Comparison of ENCODE assay signal across 1 cellular context in genomic region chr16:89701425-89702406, GRCh38.
TF ChIP-seq lines count a peak whose summit lies in the region.

SPATA2L (minus strand) TSS chr16:89701705; CDS start chr16:89701232, 473 bp downstream.

TF ChIP-seq in HepG2, 621 proteins besides CTCF, POLR2A, EP300 and RAD21 (continued from another document and continues in another):
- TF ChIP-seq, protein P1, sequence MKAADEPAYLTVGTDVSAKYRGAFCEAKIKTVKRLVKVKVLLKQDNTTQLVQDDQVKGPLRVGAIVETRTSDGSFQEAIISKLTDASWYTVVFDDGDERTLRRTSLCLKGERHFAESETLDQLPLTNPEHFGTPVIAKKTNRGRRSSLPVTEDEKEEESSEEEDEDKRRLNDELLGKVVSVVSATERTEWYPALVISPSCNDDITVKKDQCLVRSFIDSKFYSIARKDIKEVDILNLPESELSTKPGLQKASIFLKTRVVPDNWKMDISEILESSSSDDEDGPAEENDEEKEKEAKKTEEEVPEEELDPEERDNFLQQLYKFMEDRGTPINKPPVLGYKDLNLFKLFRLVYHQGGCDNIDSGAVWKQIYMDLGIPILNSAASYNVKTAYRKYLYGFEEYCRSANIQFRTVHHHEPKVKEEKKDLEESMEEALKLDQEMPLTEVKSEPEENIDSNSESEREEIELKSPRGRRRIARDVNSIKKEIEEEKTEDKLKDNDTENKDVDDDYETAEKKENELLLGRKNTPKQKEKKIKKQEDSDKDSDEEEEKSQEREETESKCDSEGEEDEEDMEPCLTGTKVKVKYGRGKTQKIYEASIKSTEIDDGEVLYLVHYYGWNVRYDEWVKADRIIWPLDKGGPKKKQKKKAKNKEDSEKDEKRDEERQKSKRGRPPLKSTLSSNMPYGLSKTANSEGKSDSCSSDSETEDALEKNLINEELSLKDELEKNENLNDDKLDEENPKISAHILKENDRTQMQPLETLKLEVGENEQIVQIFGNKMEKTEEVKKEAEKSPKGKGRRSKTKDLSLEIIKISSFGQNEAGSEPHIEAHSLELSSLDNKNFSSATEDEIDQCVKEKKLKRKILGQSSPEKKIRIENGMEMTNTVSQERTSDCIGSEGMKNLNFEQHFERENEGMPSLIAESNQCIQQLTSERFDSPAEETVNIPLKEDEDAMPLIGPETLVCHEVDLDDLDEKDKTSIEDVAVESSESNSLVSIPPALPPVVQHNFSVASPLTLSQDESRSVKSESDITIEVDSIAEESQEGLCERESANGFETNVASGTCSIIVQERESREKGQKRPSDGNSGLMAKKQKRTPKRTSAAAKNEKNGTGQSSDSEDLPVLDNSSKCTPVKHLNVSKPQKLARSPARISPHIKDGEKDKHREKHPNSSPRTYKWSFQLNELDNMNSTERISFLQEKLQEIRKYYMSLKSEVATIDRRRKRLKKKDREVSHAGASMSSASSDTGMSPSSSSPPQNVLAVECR (CRISPR knock-in tag; IDR thresholded peaks at IDR 0.05; ENCODE audit: borderline replicate concordance) = peak; percentile 95
- TF ChIP-seq, protein P2, sequence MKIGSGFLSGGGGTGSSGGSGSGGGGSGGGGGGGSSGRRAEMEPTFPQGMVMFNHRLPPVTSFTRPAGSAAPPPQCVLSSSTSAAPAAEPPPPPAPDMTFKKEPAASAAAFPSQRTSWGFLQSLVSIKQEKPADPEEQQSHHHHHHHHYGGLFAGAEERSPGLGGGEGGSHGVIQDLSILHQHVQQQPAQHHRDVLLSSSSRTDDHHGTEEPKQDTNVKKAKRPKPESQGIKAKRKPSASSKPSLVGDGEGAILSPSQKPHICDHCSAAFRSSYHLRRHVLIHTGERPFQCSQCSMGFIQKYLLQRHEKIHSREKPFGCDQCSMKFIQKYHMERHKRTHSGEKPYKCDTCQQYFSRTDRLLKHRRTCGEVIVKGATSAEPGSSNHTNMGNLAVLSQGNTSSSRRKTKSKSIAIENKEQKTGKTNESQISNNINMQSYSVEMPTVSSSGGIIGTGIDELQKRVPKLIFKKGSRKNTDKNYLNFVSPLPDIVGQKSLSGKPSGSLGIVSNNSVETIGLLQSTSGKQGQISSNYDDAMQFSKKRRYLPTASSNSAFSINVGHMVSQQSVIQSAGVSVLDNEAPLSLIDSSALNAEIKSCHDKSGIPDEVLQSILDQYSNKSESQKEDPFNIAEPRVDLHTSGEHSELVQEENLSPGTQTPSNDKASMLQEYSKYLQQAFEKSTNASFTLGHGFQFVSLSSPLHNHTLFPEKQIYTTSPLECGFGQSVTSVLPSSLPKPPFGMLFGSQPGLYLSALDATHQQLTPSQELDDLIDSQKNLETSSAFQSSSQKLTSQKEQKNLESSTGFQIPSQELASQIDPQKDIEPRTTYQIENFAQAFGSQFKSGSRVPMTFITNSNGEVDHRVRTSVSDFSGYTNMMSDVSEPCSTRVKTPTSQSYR (CRISPR knock-in tag; IDR thresholded peaks at IDR 0.05; ENCODE audit: borderline replicate concordance) = 0 out of 2 replicates have a peak, but pooled peaks have one; percentile 24
- TF ChIP-seq ZNF547 (CRISPR knock-in tag; IDR thresholded peaks at IDR 0.05) (peak; percentile 63), TAF1 (CRISPR knock-in tag; IDR thresholded peaks at IDR 0.05) (peak; percentile 74), MED8 (CRISPR knock-in tag; IDR thresholded peaks at IDR 0.05; ENCODE audit: insufficient replicate concordance) (peak; percentile 8), NKX3-1 (CRISPR knock-in tag; IDR thresholded peaks at IDR 0.05) (peak; percentile 59; the same call in 1 of the 2 replicates), ZNF879 (CRISPR knock-in tag; IDR thresholded peaks at IDR 0.05) (peak; percentile 81; the same call in 1 of the 2 replicates), ZMYM3 (CRISPR knock-in tag; IDR thresholded peaks at IDR 0.05) (no peak), ZNF83 (CRISPR knock-in tag; IDR thresholded peaks at IDR 0.05; ENCODE audit: borderline replicate concordance) (peak; percentile 51; the same call in 1 of the 2 replicates), ERF (CRISPR knock-in tag; IDR thresholded peaks at IDR 0.05) (peak; percentile 38; the same call in 1 of the 2 replicates), IKZF4 (CRISPR knock-in tag; IDR thresholded peaks at IDR 0.05; ENCODE audit: borderline replicate concordance, low read depth, not compliant biosample characterization) (no peak), ARHGAP35 (CRISPR knock-in tag; IDR thresholded peaks at IDR 0.05; ENCODE audit: borderline replicate concordance) (no peak; the same call in 1 of the 2 replicates), ZFP82 (CRISPR knock-in tag; IDR thresholded peaks at IDR 0.05; ENCODE audit: borderline replicate concordance) (peak; percentile 96), GABPA (IDR thresholded peaks at IDR 0.05; ENCODE audit: low read depth, low read length) (no peak), GABPA (CRISPR knock-in tag; IDR thresholded peaks at IDR 0.05; ENCODE audit: low read depth) (peak; percentile 54; the same call in 1 of the 2 replicates), HOXA9 (CRISPR knock-in tag; IDR thresholded peaks at IDR 0.05; ENCODE audit: borderline replicate concordance) (peak; percentile 82; the same call in 1 of the 2 replicates), HNRNPK (IDR thresholded peaks at IDR 0.05; ENCODE audit: low read depth, low read length, poor library complexity, severe bottlenecking) (peak; percentile 51), SATB2 (CRISPR knock-in tag; IDR thresholded peaks at IDR 0.05) (peak; percentile 51; the same call in 1 of the 2 replicates), YEATS2 (CRISPR knock-in tag; IDR thresholded peaks at IDR 0.05; ENCODE audit: borderline replicate concordance) (peak; percentile 80; the same call in 1 of the 2 replicates), ZNF430 (CRISPR knock-in tag; IDR thresholded peaks at IDR 0.05) (no peak; the same call in 1 of the 2 replicates), FOXP4 (CRISPR knock-in tag; IDR thresholded peaks at IDR 0.05) (no peak), CEBPG (CRISPR knock-in tag; IDR thresholded peaks at IDR 0.05) (no peak), LBX2 (CRISPR knock-in tag; IDR thresholded peaks at IDR 0.05; ENCODE audit: borderline replicate concordance) (no peak), ZBTB25 (CRISPR knock-in tag; IDR thresholded peaks at IDR 0.05) (peak; percentile 40; the same call in 1 of the 2 replicates), RFXAP (CRISPR knock-in tag; IDR thresholded peaks at IDR 0.05; ENCODE audit: borderline replicate concordance) (peak; percentile 76; the same call in 1 of the 2 replicates), ZHX1 (CRISPR knock-in tag; IDR thresholded peaks at IDR 0.05; ENCODE audit: low read depth) (peak; percentile 31; the same call in 1 of the 2 replicates), ZMYM4 (CRISPR knock-in tag; IDR thresholded peaks at IDR 0.05) (peak; percentile 62; the same call in 1 of the 2 replicates), MXD1 (CRISPR knock-in tag; IDR thresholded peaks at IDR 0.05) (peak; percentile 86; the same call in 1 of the 2 replicates), ZNF121 (CRISPR knock-in tag; IDR thresholded peaks at IDR 0.05) (no peak), NPAS2 (CRISPR knock-in tag; IDR thresholded peaks at IDR 0.05; ENCODE audit: borderline replicate concordance) (no peak), PHF21A (CRISPR knock-in tag; IDR thresholded peaks at IDR 0.05) (peak; percentile 7; the same call in 1 of the 2 replicates), GFI1 (CRISPR knock-in tag; IDR thresholded peaks at IDR 0.05; ENCODE audit: borderline replicate concordance) (peak; percentile 14; the same call in 1 of the 2 replicates)
- TF ChIP-seq, protein P3, sequence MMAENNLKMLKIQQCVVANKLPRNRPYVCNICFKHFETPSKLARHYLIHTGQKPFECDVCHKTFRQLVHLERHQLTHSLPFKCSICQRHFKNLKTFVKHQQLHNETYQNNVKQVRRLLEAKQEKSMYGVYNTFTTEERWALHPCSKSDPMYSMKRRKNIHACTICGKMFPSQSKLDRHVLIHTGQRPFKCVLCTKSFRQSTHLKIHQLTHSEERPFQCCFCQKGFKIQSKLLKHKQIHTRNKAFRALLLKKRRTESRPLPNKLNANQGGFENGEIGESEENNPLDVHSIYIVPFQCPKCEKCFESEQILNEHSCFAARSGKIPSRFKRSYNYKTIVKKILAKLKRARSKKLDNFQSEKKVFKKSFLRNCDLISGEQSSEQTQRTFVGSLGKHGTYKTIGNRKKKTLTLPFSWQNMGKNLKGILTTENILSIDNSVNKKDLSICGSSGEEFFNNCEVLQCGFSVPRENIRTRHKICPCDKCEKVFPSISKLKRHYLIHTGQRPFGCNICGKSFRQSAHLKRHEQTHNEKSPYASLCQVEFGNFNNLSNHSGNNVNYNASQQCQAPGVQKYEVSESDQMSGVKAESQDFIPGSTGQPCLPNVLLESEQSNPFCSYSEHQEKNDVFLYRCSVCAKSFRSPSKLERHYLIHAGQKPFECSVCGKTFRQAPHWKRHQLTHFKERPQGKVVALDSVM (CRISPR knock-in tag; IDR thresholded peaks at IDR 0.05) = 0 out of 2 replicates have a peak, but pooled peaks have one; percentile 53
- TF ChIP-seq, protein P4, sequence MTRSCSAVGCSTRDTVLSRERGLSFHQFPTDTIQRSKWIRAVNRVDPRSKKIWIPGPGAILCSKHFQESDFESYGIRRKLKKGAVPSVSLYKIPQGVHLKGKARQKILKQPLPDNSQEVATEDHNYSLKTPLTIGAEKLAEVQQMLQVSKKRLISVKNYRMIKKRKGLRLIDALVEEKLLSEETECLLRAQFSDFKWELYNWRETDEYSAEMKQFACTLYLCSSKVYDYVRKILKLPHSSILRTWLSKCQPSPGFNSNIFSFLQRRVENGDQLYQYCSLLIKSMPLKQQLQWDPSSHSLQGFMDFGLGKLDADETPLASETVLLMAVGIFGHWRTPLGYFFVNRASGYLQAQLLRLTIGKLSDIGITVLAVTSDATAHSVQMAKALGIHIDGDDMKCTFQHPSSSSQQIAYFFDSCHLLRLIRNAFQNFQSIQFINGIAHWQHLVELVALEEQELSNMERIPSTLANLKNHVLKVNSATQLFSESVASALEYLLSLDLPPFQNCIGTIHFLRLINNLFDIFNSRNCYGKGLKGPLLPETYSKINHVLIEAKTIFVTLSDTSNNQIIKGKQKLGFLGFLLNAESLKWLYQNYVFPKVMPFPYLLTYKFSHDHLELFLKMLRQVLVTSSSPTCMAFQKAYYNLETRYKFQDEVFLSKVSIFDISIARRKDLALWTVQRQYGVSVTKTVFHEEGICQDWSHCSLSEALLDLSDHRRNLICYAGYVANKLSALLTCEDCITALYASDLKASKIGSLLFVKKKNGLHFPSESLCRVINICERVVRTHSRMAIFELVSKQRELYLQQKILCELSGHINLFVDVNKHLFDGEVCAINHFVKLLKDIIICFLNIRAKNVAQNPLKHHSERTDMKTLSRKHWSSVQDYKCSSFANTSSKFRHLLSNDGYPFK (CRISPR knock-in tag; IDR thresholded peaks at IDR 0.05; ENCODE audit: borderline replicate concordance) = peak; percentile 45; the same call in 1 of the 2 replicates
- TF ChIP-seq, protein P5, sequence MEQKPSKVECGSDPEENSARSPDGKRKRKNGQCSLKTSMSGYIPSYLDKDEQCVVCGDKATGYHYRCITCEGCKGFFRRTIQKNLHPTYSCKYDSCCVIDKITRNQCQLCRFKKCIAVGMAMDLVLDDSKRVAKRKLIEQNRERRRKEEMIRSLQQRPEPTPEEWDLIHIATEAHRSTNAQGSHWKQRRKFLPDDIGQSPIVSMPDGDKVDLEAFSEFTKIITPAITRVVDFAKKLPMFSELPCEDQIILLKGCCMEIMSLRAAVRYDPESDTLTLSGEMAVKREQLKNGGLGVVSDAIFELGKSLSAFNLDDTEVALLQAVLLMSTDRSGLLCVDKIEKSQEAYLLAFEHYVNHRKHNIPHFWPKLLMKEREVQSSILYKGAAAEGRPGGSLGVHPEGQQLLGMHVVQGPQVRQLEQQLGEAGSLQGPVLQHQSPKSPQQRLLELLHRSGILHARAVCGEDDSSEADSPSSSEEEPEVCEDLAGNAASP (CRISPR knock-in tag; IDR thresholded peaks at IDR 0.05; ENCODE audit: borderline replicate concordance) = no peak
